ENCODE assay signal across 7 cellular contexts in genomic region chr12:79737875-79738718, GRCh38. TPM values are rescaled to one million over a fixed set of nuclear protein-coding genes. Genes with fewer than 3 reads are reported as not detected.
DNase-seq lines count a peak whose midpoint lies in the region; ATAC-seq lines count a peak whose summit lies in the region.

No MANE protein-coding gene starts in this region.

- H3K27me3 Mint-ChIP-seq in activated T-helper 17 cell treated with anti-CD3 and anti-CD28 coated beads, Interleukin-2, amount 50 U/mL, for 72 hours = peaks cover 7% of the 10 kb centered on the region
- H3K27me3 Mint-ChIP-seq in stimulated activated naive B cell treated with anti-CD40 and anti-IgM and Interleukin-4, amounts not matched to agents 10 μg/mL and 1 μg/mL and 100 μg/mL, for 72 hours = peaks cover 0 to 5% of the 10 kb centered on the region in 2 donors

- no peak overlapping the region for H3K4me3 Mint-ChIP-seq in activated T-helper 17 cell treated with anti-CD3 and anti-CD28 coated beads, Interleukin-2, amount 50 U/mL, for 72 hours
- H3K4me3 Mint-ChIP-seq in stimulated activated naive B cell treated with anti-CD40 and anti-IgM and Interleukin-4, amounts not matched to agents 10 μg/mL and 1 μg/mL and 100 μg/mL, for 72 hours = no peak overlapping the region

- no peaks in the 10 kb centered on the region for H3K36me3 Mint-ChIP-seq in activated T-helper 17 cell treated with anti-CD3 and anti-CD28 coated beads, Interleukin-2, amount 50 U/mL, for 72 hours (ENCODE audit: low read depth)
- H3K36me3 Mint-ChIP-seq in stimulated activated naive B cell treated with anti-CD40 and anti-IgM and Interleukin-4, amounts not matched to agents 10 μg/mL and 1 μg/mL and 100 μg/mL, for 72 hours = no peaks in the 10 kb centered on the region

- DNase-seq in Daoy (ENCODE audit: low read depth) (peak; percentile 67), NCI-H2171 treated with DMSO at 0.1 percent for 48 hours (lab: John Stamatoyannopoulos, UW) (peak; percentile 68), hepatic stellate cell (ENCODE audit: low spot score) (peak; percentile 12)
- peak; percentile 5 for DNase-seq in stimulated activated naive B cell treated with anti-CD40 and anti-IgM and Interleukin-4, amounts not matched to agents 10 μg/mL and 1 μg/mL and 100 μg/mL, for 72 hours

- ATAC-seq in GM19324 (IDR thresholded peaks at IDR 0.05; ENCODE audit: low FRiP score, unreplicated experiment) = peak; percentile 71
- ATAC-seq in HG03354 (IDR thresholded peaks at IDR 0.05; ENCODE audit: poor library complexity, severe bottlenecking, unreplicated experiment) = peak; percentile 91
- ATAC-seq in activated T-helper 17 cell treated with anti-CD3 and anti-CD28 coated beads, Interleukin-2, amount 50 U/mL, for 72 hours (replicated peaks) = peak; percentile 59
- ATAC-seq in stimulated activated naive B cell treated with anti-CD40 and anti-IgM and Interleukin-4, amounts not matched to agents 10 μg/mL and 1 μg/mL and 100 μg/mL, for 72 hours (replicated peaks) = peak; percentile 65 to 66

- H3K9me3 Mint-ChIP-seq in activated T-helper 17 cell treated with anti-CD3 and anti-CD28 coated beads, Interleukin-2, amount 50 U/mL, for 72 hours = no peaks in the 10 kb centered on the region
- H3K9me3 Mint-ChIP-seq in stimulated activated naive B cell treated with anti-CD40 and anti-IgM and Interleukin-4, amounts not matched to agents 10 μg/mL and 1 μg/mL and 100 μg/mL, for 72 hours = no peaks in the 10 kb centered on the region

- H3K27ac Mint-ChIP-seq in activated T-helper 17 cell treated with anti-CD3 and anti-CD28 coated beads, Interleukin-2, amount 50 U/mL, for 72 hours = no peak overlapping the region
- no peak overlapping the region for H3K27ac Mint-ChIP-seq in stimulated activated naive B cell treated with anti-CD40 and anti-IgM and Interleukin-4, amounts not matched to agents 10 μg/mL and 1 μg/mL and 100 μg/mL, for 72 hours

- H3K4me1 Mint-ChIP-seq in activated T-helper 17 cell treated with anti-CD3 and anti-CD28 coated beads, Interleukin-2, amount 50 U/mL, for 72 hours = no peaks in the 10 kb centered on the region
- no peaks in the 10 kb centered on the region for H3K4me1 Mint-ChIP-seq in stimulated activated naive B cell treated with anti-CD40 and anti-IgM and Interleukin-4, amounts not matched to agents 10 μg/mL and 1 μg/mL and 100 μg/mL, for 72 hours

RNA-seq across cellular contexts. Expression of gene PAWR, which starts 47.3 kb away (rescaled TPM):
- 72.0 and 87.3 TPM in 2 replicates for total RNA-seq in Daoy (2014; rRNA removed; shearing (Covaris generic))
- total RNA-seq in activated T-helper 17 cell treated with anti-CD3 and anti-CD28 coated beads, Interleukin-2, amount 50 U/mL, for 72 hours = 1 to 10 TPM; 1.2 to 5.6 TPM

Comparison
In these comparisons a context has a peak if more than half of its experiments do, and no peak if none do; other contexts are left out.
1. Peak in every context shown above with its lines: DNase-seq and ATAC-seq.
2. DNase-seq: peak in every context shown above with its lines; median percentile 68 in NCI-H2171 treated with DMSO at 0.1 percent for 48 hours; 67 in Daoy; 12 in hepatic stellate cell; 5 in stimulated activated naive B cell treated with anti-CD40 and anti-IgM and Interleukin-4, amounts not matched to agents 10 μg/mL and 1 μg/mL and 100 μg/mL, for 72 hours.
3. RNA of gene PAWR, which starts 47.3 kb away (total RNA-seq): 72.0 to 87.3 TPM in Daoy; 1.2 to 5.6 TPM in activated T-helper 17 cell treated with anti-CD3 and anti-CD28 coated beads, Interleukin-2, amount 50 U/mL, for 72 hours; every median in the first group is over 10 times any median in the second.